Comparison of ENCODE assay signal across 17 cellular contexts in genomic region chr22:23393721-23394320, GRCh38.
DNase-seq lines count a peak whose midpoint lies in the region; ATAC-seq and TF ChIP-seq lines count a peak whose summit lies in the region.
"Had no signal": no experiment of that assay in that cellular context is flagged by ENCODE, and none has a peak within 500 bp of the region (broad histone marks: within the 10 kb centered on the region; RNA-seq: fewer than 3 reads in every experiment).

No MANE protein-coding gene starts in this region.

- TF ChIP-seq CTCF in 22Rv1 (IDR thresholded peaks at IDR 0.05) (no peak), spleen (IDR thresholded peaks at IDR 0.05 in 8 of 11, conservative IDR thresholded peaks at IDR 0.05 in 3 of 11) (no peak), right lobe of liver (IDR thresholded peaks at IDR 0.05) (no peak)

- DNase-seq in D341Med (ENCODE audit: low spot score) (peak; percentile 21), left lobe of liver (ENCODE audit: low spot score) (peak; percentile 32), spleen (peak; percentile 55), right lobe of liver (no peak)
- DNase-seq: ACHN; BE2C; CD8-positive, alpha-beta memory T cell; DND-41; HCEC 1CT; NCI-H187; NCI-H345; NCI-H526 treated with DMSO at 0.1 percent for 48 hours; RPMI8226 had no signal

- H3K27ac ChIP-seq in 22Rv1 (peak overlapping the region; percentile 86), spleen (no peak overlapping the region), right lobe of liver (no peak overlapping the region)
- H3K27ac ChIP-seq: HL-60 had no signal

- H3K4me3 ChIP-seq in spleen: no peak overlapping the region
- no peak overlapping the region for H3K4me3 ChIP-seq in right lobe of liver

- 82 to 90% (median 86%) methylated on average over 11 to 17 of the region's 17 CpGs for WGBS in spleen, 5 donors
- no CpG with 5 or more reads among the region's 17 CpGs for WGBS in right lobe of liver (ENCODE audit: insufficient coverage, low coverage, low lambda C conversion rate, missing lambda C conversion rate)

- intact Hi-C loops in spleen (cut with DNase I; ENCODE audit: low total_unique reads) (no loop called here), right lobe of liver (cut with DNase I) (no loop called here)

- ATAC-seq in left lobe of liver (no peak), right lobe of liver (no peak), GM19452 (IDR thresholded peaks at IDR 0.05; ENCODE audit: unreplicated experiment) (no peak), HG02970 (IDR thresholded peaks at IDR 0.05; ENCODE audit: low FRiP score, unreplicated experiment) (no peak)

- H3K36me3 ChIP-seq in spleen (no peaks in the 10 kb centered on the region), right lobe of liver (no peaks in the 10 kb centered on the region)
- H3K36me3 ChIP-seq: BE2C had no signal

- H3K27me3 ChIP-seq in spleen (replicated peaks in 1 of 7): peaks cover 0 to 3% (median 0%) of the 10 kb centered on the region in 7 donors
- H3K27me3 ChIP-seq in right lobe of liver: no peaks in the 10 kb centered on the region
- H3K27me3 ChIP-seq: BE2C had no signal

- TF ChIP-seq POLR2A in spleen (IDR thresholded peaks at IDR 0.05) (no peak), right lobe of liver (IDR thresholded peaks at IDR 0.05) (no peak)

- peaks cover 0 to 5% (median 0%) of the 10 kb centered on the region in 6 donors for H3K4me1 ChIP-seq in spleen
- H3K4me1 ChIP-seq in right lobe of liver: no peaks in the 10 kb centered on the region
- H3K4me1 ChIP-seq: BE2C had no signal

- H3K9me3 ChIP-seq in spleen (no peaks in the 10 kb centered on the region), right lobe of liver (no peaks in the 10 kb centered on the region)
- H3K9me3 ChIP-seq: BE2C had no signal

Comparison
In these comparisons a context has a peak if more than half of its experiments do, and no peak if none do; other contexts are left out.
1. DNase-seq: peak in D341Med (single experiment), left lobe of liver (single experiment) and spleen (single experiment); none in right lobe of liver (0 of 3).